Comparison of ENCODE assay signal across 8 cellular contexts in the genomic region with DNA sequence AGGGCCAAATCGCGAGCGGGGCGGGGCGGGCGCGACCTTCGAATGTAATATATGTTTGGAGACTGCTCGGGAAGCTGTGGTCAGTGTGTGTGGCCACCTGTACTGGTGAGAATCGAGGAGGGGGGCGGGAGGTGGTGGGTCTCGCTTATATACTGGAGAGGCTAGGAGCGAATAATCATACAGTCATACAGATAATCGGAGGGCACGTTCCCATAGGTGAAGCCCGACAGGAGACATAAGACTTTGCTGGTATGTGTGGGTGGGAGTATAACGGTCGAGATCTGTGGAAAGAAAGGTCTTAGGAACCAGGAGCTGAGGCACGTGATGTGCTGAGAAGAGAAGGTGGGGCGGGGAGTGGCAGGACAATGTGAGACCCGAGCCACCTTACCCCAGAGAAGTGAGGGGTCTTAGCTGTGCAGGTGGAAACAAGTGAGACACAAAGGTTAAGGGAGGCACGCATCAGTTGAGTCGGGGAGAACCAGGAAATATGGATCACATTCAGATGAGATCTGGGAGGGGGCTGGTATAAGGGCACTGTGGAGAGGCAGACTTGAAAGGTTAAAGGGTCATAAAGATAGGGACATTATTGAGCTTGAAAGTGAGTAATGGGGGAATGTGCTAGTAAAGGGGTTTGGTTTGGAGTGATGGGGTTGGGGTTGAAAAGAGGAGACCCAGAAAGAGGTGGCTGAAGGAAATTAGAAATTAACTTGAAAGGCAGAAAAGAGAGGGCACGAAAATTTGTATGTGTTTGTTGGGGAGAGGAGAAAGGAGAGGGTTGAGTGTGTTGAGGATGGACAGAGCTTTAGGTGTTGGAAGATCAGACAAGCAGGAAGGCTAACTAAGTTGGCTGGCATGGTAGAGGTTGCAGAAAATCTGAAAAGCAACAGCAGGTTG. TPM values are rescaled to one million over a fixed set of nuclear protein-coding genes. Genes with fewer than 3 reads are reported as not detected.
DNase-seq lines count a peak whose midpoint lies in the region; ATAC-seq lines count a peak whose summit lies in the region.

No MANE protein-coding gene starts in this region.

- peak overlapping the region; percentile 83 to 98 for H3K4me3 ChIP-seq in stomach smooth muscle (ENCODE audit: low read length in 2 of 2)

- no peaks in the 10 kb centered on the region for H3K9me3 ChIP-seq in stomach smooth muscle (ENCODE audit: control insufficient read depth in 2 of 2, low read length in 2 of 2)

- H3K9me3 Mint-ChIP-seq in activated naive CD4-positive, alpha-beta T cell treated with anti-CD3 and anti-CD28 coated beads, Interleukin-2, amount 50 U/mL, for 24 hours: no peaks in the 10 kb centered on the region
- H3K9me3 Mint-ChIP-seq in activated T-helper 1 cell treated with anti-CD3 and anti-CD28 coated beads, Interleukin-12 subunit alpha, Interleukin-12 subunit beta, Interleukin-2, Interleukin-4 antibody, amounts not matched to agents 30 ng/mL and 10 ng/mL and 1 ng/mL, durations not matched to agents 14 hours and 24 hours and 36 hours: no peaks in the 10 kb centered on the region
- H3K9me3 Mint-ChIP-seq in immature natural killer cell: no peaks in the 10 kb centered on the region

- H3K27ac ChIP-seq in stomach smooth muscle (ENCODE audit: low read length): peak overlapping the region; percentile 93

- H3K36me3 ChIP-seq in stomach smooth muscle (ENCODE audit: control insufficient read depth in 2 of 2, insufficient read depth in 2 of 2, low read length in 2 of 2): peaks cover 13 to 20% of the 10 kb centered on the region in 2 donors

- intact Hi-C loops in activated T-helper 1 cell treated with anti-CD3 and anti-CD28 coated beads, Interleukin-12 subunit alpha, Interleukin-12 subunit beta, Interleukin-2, Interleukin-4 antibody, amounts not matched to agents 30 ng/mL and 10 ng/mL and 1 ng/mL, durations not matched to agents 14 hours and 24 hours and 36 hours (cut with micrococcal nuclease): loop anchor here (1.0 to 10.0 kb wide), 11 partner anchors 12 to 1851 kb away; partner anchors contain the start of genes CUTA, EHMT2, FKBPL and NELFE

- H3K4me1 ChIP-seq in stomach smooth muscle (ENCODE audit: control insufficient read depth, insufficient read depth, low read length): peaks cover 56% of the 10 kb centered on the region

- DNase-seq in activated naive CD4-positive, alpha-beta T cell treated with anti-CD3 and anti-CD28 coated beads, Interleukin-2, amount 50 U/mL, for 16 hours: no peak
- no peak for DNase-seq in activated T-helper 1 cell treated with anti-CD3 and anti-CD28 coated beads, Interleukin-12 subunit alpha, Interleukin-12 subunit beta, Interleukin-2, Interleukin-4 antibody, amounts not matched to agents 30 ng/mL and 10 ng/mL and 1 ng/mL, durations not matched to agents 14 hours and 24 hours and 36 hours (ENCODE audit: low spot score)
- DNase-seq in immature natural killer cell: no peak

- H3K4me3 Mint-ChIP-seq in activated naive CD4-positive, alpha-beta T cell treated with anti-CD3 and anti-CD28 coated beads, Interleukin-2, amount 50 U/mL, for 24 hours: peak overlapping the region; percentile 93
- H3K4me3 Mint-ChIP-seq in activated T-helper 1 cell treated with anti-CD3 and anti-CD28 coated beads, Interleukin-12 subunit alpha, Interleukin-12 subunit beta, Interleukin-2, Interleukin-4 antibody, amounts not matched to agents 30 ng/mL and 10 ng/mL and 1 ng/mL, durations not matched to agents 14 hours and 24 hours and 36 hours: peak overlapping the region; percentile 95
- H3K4me3 Mint-ChIP-seq in immature natural killer cell: peak overlapping the region; percentile 85 to 99 (median 91)

- H3K9ac ChIP-seq in stomach smooth muscle (ENCODE audit: low read length in 2 of 2): peak overlapping the region; percentile 71 to 96

- H3K27ac Mint-ChIP-seq in activated naive CD4-positive, alpha-beta T cell treated with anti-CD3 and anti-CD28 coated beads, Interleukin-2, amount 50 U/mL, for 24 hours: peak overlapping the region; percentile 98
- H3K27ac Mint-ChIP-seq in activated T-helper 1 cell treated with anti-CD3 and anti-CD28 coated beads, Interleukin-12 subunit alpha, Interleukin-12 subunit beta, Interleukin-2, Interleukin-4 antibody, amounts not matched to agents 30 ng/mL and 10 ng/mL and 1 ng/mL, durations not matched to agents 14 hours and 24 hours and 36 hours: peak overlapping the region; percentile 94
- peak overlapping the region; percentile 94 to 100 (median 98) for H3K27ac Mint-ChIP-seq in immature natural killer cell

- ATAC-seq in GM18498 (IDR thresholded peaks at IDR 0.05; ENCODE audit: unreplicated experiment) (no peak), HG03457 (IDR thresholded peaks at IDR 0.05; ENCODE audit: unreplicated experiment) (no peak), HG02642 (IDR thresholded peaks at IDR 0.05; ENCODE audit: poor library complexity, unreplicated experiment) (no peak)

- H3K36me3 Mint-ChIP-seq in activated naive CD4-positive, alpha-beta T cell treated with anti-CD3 and anti-CD28 coated beads, Interleukin-2, amount 50 U/mL, for 24 hours: peaks cover 7% of the 10 kb centered on the region
- H3K36me3 Mint-ChIP-seq in activated T-helper 1 cell treated with anti-CD3 and anti-CD28 coated beads, Interleukin-12 subunit alpha, Interleukin-12 subunit beta, Interleukin-2, Interleukin-4 antibody, amounts not matched to agents 30 ng/mL and 10 ng/mL and 1 ng/mL, durations not matched to agents 14 hours and 24 hours and 36 hours (ENCODE audit: low read depth): peaks cover 27% of the 10 kb centered on the region
- H3K36me3 Mint-ChIP-seq in immature natural killer cell: peaks cover 4 to 10% (median 6%) of the 10 kb centered on the region in 3 donors

- peaks cover 75% of the 10 kb centered on the region for H3K4me1 Mint-ChIP-seq in activated naive CD4-positive, alpha-beta T cell treated with anti-CD3 and anti-CD28 coated beads, Interleukin-2, amount 50 U/mL, for 24 hours
- H3K4me1 Mint-ChIP-seq in activated T-helper 1 cell treated with anti-CD3 and anti-CD28 coated beads, Interleukin-12 subunit alpha, Interleukin-12 subunit beta, Interleukin-2, Interleukin-4 antibody, amounts not matched to agents 30 ng/mL and 10 ng/mL and 1 ng/mL, durations not matched to agents 14 hours and 24 hours and 36 hours (ENCODE audit: low read depth): peaks cover 55% of the 10 kb centered on the region
- H3K4me1 Mint-ChIP-seq in immature natural killer cell: peaks cover 63 to 65% of the 10 kb centered on the region in 2 donors

- H3K27me3 ChIP-seq in stomach smooth muscle (ENCODE audit: control insufficient read depth in 1 of 2, insufficient read depth in 2 of 2, low read length in 2 of 2): no peaks in the 10 kb centered on the region

- H3K27me3 Mint-ChIP-seq in activated naive CD4-positive, alpha-beta T cell treated with anti-CD3 and anti-CD28 coated beads, Interleukin-2, amount 50 U/mL, for 24 hours: no peaks in the 10 kb centered on the region
- no peaks in the 10 kb centered on the region for H3K27me3 Mint-ChIP-seq in activated T-helper 1 cell treated with anti-CD3 and anti-CD28 coated beads, Interleukin-12 subunit alpha, Interleukin-12 subunit beta, Interleukin-2, Interleukin-4 antibody, amounts not matched to agents 30 ng/mL and 10 ng/mL and 1 ng/mL, durations not matched to agents 14 hours and 24 hours and 36 hours (ENCODE audit: insufficient read depth)
- peaks cover 8 to 11% (median 9%) of the 10 kb centered on the region in 3 donors for H3K27me3 Mint-ChIP-seq in immature natural killer cell (ENCODE audit: low read depth in 3 of 3)

RNA-seq across cellular contexts. Expression of gene RNF5, which starts 0.6 kb away (rescaled TPM):
- 58.1 and 60.4 TPM in 2 replicates for total RNA-seq in activated T-helper 1 cell treated with anti-CD3 and anti-CD28 coated beads, Interleukin-12 subunit alpha, Interleukin-12 subunit beta, Interleukin-2, Interleukin-4 antibody, amounts not matched to agents 30 ng/mL and 10 ng/mL and 1 ng/mL, durations not matched to agents 14 hours and 24 hours and 36 hours
- 100 to 1,000 TPM; 126 to 190 (median 165) TPM for polyA plus RNA-seq in immature natural killer cell

RNA-seq across cellular contexts. Expression of gene AGPAT1, which starts 2.9 kb away (rescaled TPM):
- total RNA-seq in activated T-helper 1 cell treated with anti-CD3 and anti-CD28 coated beads, Interleukin-12 subunit alpha, Interleukin-12 subunit beta, Interleukin-2, Interleukin-4 antibody, amounts not matched to agents 30 ng/mL and 10 ng/mL and 1 ng/mL, durations not matched to agents 14 hours and 24 hours and 36 hours: 34.5 and 35.6 TPM in 2 replicates
- polyA plus RNA-seq in immature natural killer cell: 10 to 100 TPM; 14.9 to 24.3 (median 17.2) TPM

RNA-seq across cellular contexts. Expression of gene AGER, which starts 5.3 kb away (rescaled TPM):
- 19.6 and 20.2 TPM in 2 replicates for total RNA-seq in activated T-helper 1 cell treated with anti-CD3 and anti-CD28 coated beads, Interleukin-12 subunit alpha, Interleukin-12 subunit beta, Interleukin-2, Interleukin-4 antibody, amounts not matched to agents 30 ng/mL and 10 ng/mL and 1 ng/mL, durations not matched to agents 14 hours and 24 hours and 36 hours
- under 1 TPM in 2 of 3 donors, not detected in 1; 0.25 to 0.57 TPM for polyA plus RNA-seq in immature natural killer cell

RNA-seq across cellular contexts. Expression of gene PBX2, which starts 11.2 kb away (rescaled TPM):
- 91.9 and 94.0 TPM in 2 replicates for total RNA-seq in activated T-helper 1 cell treated with anti-CD3 and anti-CD28 coated beads, Interleukin-12 subunit alpha, Interleukin-12 subunit beta, Interleukin-2, Interleukin-4 antibody, amounts not matched to agents 30 ng/mL and 10 ng/mL and 1 ng/mL, durations not matched to agents 14 hours and 24 hours and 36 hours
- 1 to 10 TPM in 2 of 3 donors, under 1 TPM in 1; 0.31 to 2.4 (median 1.6) TPM for polyA plus RNA-seq in immature natural killer cell

RNA-seq across cellular contexts. Expression of gene GPSM3, which starts 13.6 kb away (rescaled TPM):
- 82.5 and 84.7 TPM in 2 replicates for total RNA-seq in activated T-helper 1 cell treated with anti-CD3 and anti-CD28 coated beads, Interleukin-12 subunit alpha, Interleukin-12 subunit beta, Interleukin-2, Interleukin-4 antibody, amounts not matched to agents 30 ng/mL and 10 ng/mL and 1 ng/mL, durations not matched to agents 14 hours and 24 hours and 36 hours
- polyA plus RNA-seq in immature natural killer cell: 100 to 1,000 TPM in 1 of 3 donors, 10 to 100 TPM in 2; 82.2 to 123 (median 84.5) TPM
